Comparison of ENCODE assay signal across 1 cellular context in the genomic region with DNA sequence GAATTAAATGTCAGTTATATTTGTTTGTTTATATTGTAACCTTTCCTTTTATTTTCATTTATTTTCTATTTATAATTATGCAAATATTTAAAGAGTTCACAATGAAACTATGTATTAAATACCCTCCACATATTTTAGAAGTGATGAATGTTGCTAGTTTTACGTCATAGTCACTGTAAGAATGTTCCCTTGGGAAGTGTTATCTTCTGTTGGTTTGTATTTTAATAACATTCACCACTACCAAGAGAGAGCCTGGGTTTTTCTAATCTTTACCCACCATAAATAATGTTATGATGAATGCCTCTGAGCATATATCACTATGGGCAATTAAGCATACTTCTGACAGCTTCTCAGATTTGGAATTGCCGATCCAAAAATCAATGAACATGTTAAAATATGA.
TF ChIP-seq lines count a peak whose summit lies in the region.

No MANE protein-coding gene starts in this region.

TF ChIP-seq in WTC11, 78 proteins besides CTCF, POLR2A, EP300 and RAD21 (continued from another document):
- TF ChIP-seq, protein P1, sequence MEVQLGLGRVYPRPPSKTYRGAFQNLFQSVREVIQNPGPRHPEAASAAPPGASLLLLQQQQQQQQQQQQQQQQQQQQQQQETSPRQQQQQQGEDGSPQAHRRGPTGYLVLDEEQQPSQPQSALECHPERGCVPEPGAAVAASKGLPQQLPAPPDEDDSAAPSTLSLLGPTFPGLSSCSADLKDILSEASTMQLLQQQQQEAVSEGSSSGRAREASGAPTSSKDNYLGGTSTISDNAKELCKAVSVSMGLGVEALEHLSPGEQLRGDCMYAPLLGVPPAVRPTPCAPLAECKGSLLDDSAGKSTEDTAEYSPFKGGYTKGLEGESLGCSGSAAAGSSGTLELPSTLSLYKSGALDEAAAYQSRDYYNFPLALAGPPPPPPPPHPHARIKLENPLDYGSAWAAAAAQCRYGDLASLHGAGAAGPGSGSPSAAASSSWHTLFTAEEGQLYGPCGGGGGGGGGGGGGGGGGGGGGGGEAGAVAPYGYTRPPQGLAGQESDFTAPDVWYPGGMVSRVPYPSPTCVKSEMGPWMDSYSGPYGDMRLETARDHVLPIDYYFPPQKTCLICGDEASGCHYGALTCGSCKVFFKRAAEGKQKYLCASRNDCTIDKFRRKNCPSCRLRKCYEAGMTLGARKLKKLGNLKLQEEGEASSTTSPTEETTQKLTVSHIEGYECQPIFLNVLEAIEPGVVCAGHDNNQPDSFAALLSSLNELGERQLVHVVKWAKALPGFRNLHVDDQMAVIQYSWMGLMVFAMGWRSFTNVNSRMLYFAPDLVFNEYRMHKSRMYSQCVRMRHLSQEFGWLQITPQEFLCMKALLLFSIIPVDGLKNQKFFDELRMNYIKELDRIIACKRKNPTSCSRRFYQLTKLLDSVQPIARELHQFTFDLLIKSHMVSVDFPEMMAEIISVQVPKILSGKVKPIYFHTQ (CRISPR knock-in tag; IDR thresholded peaks at IDR 0.05) = no peak
- TF ChIP-seq TCF7 (CRISPR knock-in tag; IDR thresholded peaks at IDR 0.05; ENCODE audit: low read depth) = no peak
- no peak for TF ChIP-seq FOXP1 (CRISPR knock-in tag; IDR thresholded peaks at IDR 0.05; ENCODE audit: borderline replicate concordance)
- TF ChIP-seq SMAD4 (CRISPR knock-in tag; IDR thresholded peaks at IDR 0.05) = no peak
- TF ChIP-seq, protein P2, sequence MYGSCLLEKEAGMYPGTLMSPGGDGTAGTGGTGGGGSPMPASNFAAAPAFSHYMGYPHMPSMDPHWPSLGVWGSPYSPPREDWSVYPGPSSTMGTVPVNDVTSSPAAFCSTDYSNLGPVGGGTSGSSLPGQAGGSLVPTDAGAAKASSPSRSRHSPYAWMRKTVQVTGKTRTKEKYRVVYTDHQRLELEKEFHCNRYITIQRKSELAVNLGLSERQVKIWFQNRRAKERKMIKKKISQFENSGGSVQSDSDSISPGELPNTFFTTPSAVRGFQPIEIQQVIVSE (CRISPR knock-in tag; IDR thresholded peaks at IDR 0.05; ENCODE audit: borderline replicate concordance) = no peak
- no peak for TF ChIP-seq EMX1 (CRISPR knock-in tag; IDR thresholded peaks at IDR 0.05)
- TF ChIP-seq, protein P3, sequence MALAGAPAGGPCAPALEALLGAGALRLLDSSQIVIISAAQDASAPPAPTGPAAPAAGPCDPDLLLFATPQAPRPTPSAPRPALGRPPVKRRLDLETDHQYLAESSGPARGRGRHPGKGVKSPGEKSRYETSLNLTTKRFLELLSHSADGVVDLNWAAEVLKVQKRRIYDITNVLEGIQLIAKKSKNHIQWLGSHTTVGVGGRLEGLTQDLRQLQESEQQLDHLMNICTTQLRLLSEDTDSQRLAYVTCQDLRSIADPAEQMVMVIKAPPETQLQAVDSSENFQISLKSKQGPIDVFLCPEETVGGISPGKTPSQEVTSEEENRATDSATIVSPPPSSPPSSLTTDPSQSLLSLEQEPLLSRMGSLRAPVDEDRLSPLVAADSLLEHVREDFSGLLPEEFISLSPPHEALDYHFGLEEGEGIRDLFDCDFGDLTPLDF (CRISPR knock-in tag; IDR thresholded peaks at IDR 0.05) = no peak
- no peak for TF ChIP-seq CREB1 (CRISPR knock-in tag; IDR thresholded peaks at IDR 0.05)
